ENCODE assay signal across 2 cellular contexts in genomic region chr1:112703706-112704105, GRCh38.
TF ChIP-seq lines count a peak whose summit lies in the region.

No MANE protein-coding gene starts in this region.

TF ChIP-seq in IMR-90, 13 proteins besides CTCF, POLR2A, EP300 and RAD21:
- no peak for TF ChIP-seq RCOR1 (IDR thresholded peaks at IDR 0.05; ENCODE audit: insufficient replicate concordance, low read length)
- TF ChIP-seq MAZ (IDR thresholded peaks at IDR 0.05; ENCODE audit: borderline replicate concordance, low read depth, low read length): no peak
- TF ChIP-seq SMC3 (IDR thresholded peaks at IDR 0.05; ENCODE audit: low read depth, low read length): no peak
- no peak for TF ChIP-seq MXI1 (IDR thresholded peaks at IDR 0.05; ENCODE audit: borderline replicate concordance, low read depth, low read length)
- TF ChIP-seq RFX5 (IDR thresholded peaks at IDR 0.05; ENCODE audit: low read depth, low read length): no peak
- no peak for TF ChIP-seq ELK1 (IDR thresholded peaks at IDR 0.05; ENCODE audit: borderline replicate concordance, low read depth, low read length)
- TF ChIP-seq BHLHE40 (IDR thresholded peaks at IDR 0.05; ENCODE audit: low read depth, low read length): no peak
- no peak for TF ChIP-seq MAFK (IDR thresholded peaks at IDR 0.05; ENCODE audit: low read depth, low read length)
- TF ChIP-seq USF2 (IDR thresholded peaks at IDR 0.05; ENCODE audit: low read depth, low read length): no peak
- no peak for TF ChIP-seq FOS (IDR thresholded peaks at IDR 0.05; ENCODE audit: low read depth, low read length)
- no peak for TF ChIP-seq CHD1 (IDR thresholded peaks at IDR 0.05; ENCODE audit: low read depth, low read length)
TF ChIP-seq in IMR-90: peak in this region for 0.

TF ChIP-seq in endothelial cell of umbilical vein, 7 proteins besides CTCF, POLR2A, EP300 and RAD21:
- TF ChIP-seq EZH2 (IDR thresholded peaks at IDR 0.05; ENCODE audit: borderline replicate concordance, low read depth, low read length, severe bottlenecking): no peak
- peak; percentile 20 for TF ChIP-seq POLR2AphosphoS5 (IDR thresholded peaks at IDR 0.05; ENCODE audit: insufficient read depth, low read depth, low read length)
